In genomic region chr18:10528439-10528838, GRCh38 we compare ENCODE assay signal across 17 cellular contexts. TPM values are rescaled to one million over a fixed set of nuclear protein-coding genes. Genes with fewer than 3 reads are reported as not detected.
A peak's percentile ranks its signal among the peaks of the same experiment; 100 is the strongest.
DNase-seq lines count a peak whose midpoint lies in the region; ATAC-seq, FAIRE-seq and TF ChIP-seq lines count a peak whose summit lies in the region.
"Had no signal": no experiment of that assay in that cellular context is flagged by ENCODE, and none has a peak within 500 bp of the region (broad histone marks: within the 10 kb centered on the region; RNA-seq: fewer than 3 reads in every experiment).

No MANE protein-coding gene starts in this region.

- H3K36me3 Mint-ChIP-seq in activated CD4-positive, alpha-beta T cell treated with anti-CD3 and anti-CD28 coated beads, Interleukin-2, amount 10 ng/mL, durations not matched to agents 24 days and 14 days (ENCODE audit: low read depth) = peaks cover 11% of the 10 kb centered on the region
- no peaks in the 10 kb centered on the region for H3K36me3 Mint-ChIP-seq in neural crest cell (ENCODE audit: low read depth)

- intact Hi-C loops in activated CD4-positive, alpha-beta T cell treated with anti-CD3 and anti-CD28 coated beads, Interleukin-2, amount 10 ng/mL, durations not matched to agents 24 days and 14 days (cut with micrococcal nuclease) = loop anchor here (5.0 to 10.0 kb wide), 5 partner anchors 916 to 1916 kb away; partner anchors contain the start of genes CHMP1B, PPP4R1 and RALBP1
- intact Hi-C loops in OCI-LY7 (cut with micrococcal nuclease; ENCODE audit: unreplicated experiment) = loop anchor here (5.0 to 10.0 kb wide), 2 partner anchors 914 to 1771 kb away; partner anchors contain the start of gene PPP4R1
- intact Hi-C loops in GM12878 (cut with micrococcal nuclease; ENCODE audit: unreplicated experiment) = no loop called here

- CTCF ChIA-PET in OCI-LY7 (lab: Charles Lee; ENCODE audit: unreplicated experiment) (no interaction called here), GM12878 (lab: Yijun Ruan, JAX) (interaction anchor here (1.2 to 2.5 kb wide), 4 partner anchors 8 to 639 kb away, joined by 3 to 9 read pairs (median 6); no protein-coding TSS in a partner anchor)

- H2AFZ ChIP-seq in OCI-LY7 (ENCODE audit: low read length) (no peak overlapping the region), GM12878 (ENCODE audit: control insufficient read depth, low read depth, low read length) (no peak overlapping the region)

- POLR2A ChIA-PET in OCI-LY7 (lab: Charles Lee) (interaction anchor here (0.6 to 1.8 kb wide), 4 partner anchors 10 to 49 kb away, joined by 3 to 7 read pairs (median 4); no protein-coding TSS in a partner anchor), GM12878 (lab: Charles Lee) (no interaction called here)

- no peak for DNase-seq in activated CD4-positive, alpha-beta T cell treated with anti-CD3 and anti-CD28 coated beads, Interleukin-2, amount 10 ng/mL, durations not matched to agents 24 days and 14 days
- no peak for DNase-seq in activated CD4-positive, alpha-beta T cell treated with anti-CD3 and anti-CD28 coated beads, Interleukin-2, amount 50 U/mL, for 4 hours
- DNase-seq in OCI-LY7 (ENCODE audit: low spot score) (no peak), GM12878 (ENCODE audit: low read depth, low spot score) (no peak), neural crest cell (ENCODE audit: low read depth, low spot score) (no peak), mucosa of gallbladder (ENCODE audit: low spot score) (no peak)
- no peak for DNase-seq in activated naive CD4-positive, alpha-beta T cell treated with anti-CD3 and anti-CD28 coated beads, Interleukin-2, amount 50 U/mL, for 16 hours
- DNase-seq: Caco-2; dorsolateral prefrontal cortex; left ventricle myocardium inferior; stimulated activated naive B cell treated with anti-CD40 and anti-IgM and Interleukin-4, amounts not matched to agents 10 μg/mL and 1 μg/mL and 100 μg/mL, for 72 hours had no signal

- no peaks in the 10 kb centered on the region for H3K27me3 ChIP-seq in GM12878 (replicated peaks in 1 of 2; ENCODE audit: control insufficient read depth in 2 of 2, insufficient read depth in 2 of 2, low read length in 1 of 2)
- H3K27me3 ChIP-seq: dorsolateral prefrontal cortex, neutrophil had no signal

- FAIRE-seq in GM12878 (lab: Jason Lieb, UNC) = no peak
- FAIRE-seq: A549, HTR-8/SVneo, urothelium cell line had no signal

- TF ChIP-seq EP300 in GM12878 (IDR thresholded peaks at IDR 0.05; ENCODE audit: borderline replicate concordance in 1 of 2, control insufficient read depth in 1 of 2, low read depth in 2 of 2, low read length in 2 of 2) = no peak

- H3K9me2 ChIP-seq in OCI-LY7 (ENCODE audit: insufficient read depth, low read length) = no peaks in the 10 kb centered on the region

- peak overlapping the region; percentile 20 for H3K4me3 Mint-ChIP-seq in activated CD4-positive, alpha-beta T cell treated with anti-CD3 and anti-CD28 coated beads, Interleukin-2, amount 10 ng/mL, durations not matched to agents 24 days and 14 days
- peak overlapping the region; percentile 75 for H3K4me3 Mint-ChIP-seq in neural crest cell
- H3K4me3 Mint-ChIP-seq: stimulated activated naive B cell treated with anti-CD40 and anti-IgM and Interleukin-4, amounts not matched to agents 10 μg/mL and 1 μg/mL and 100 μg/mL, for 72 hours had no signal

- BruUV-seq in OCI-LY7 (replicated peaks; lab: Mats Ljungman, UMichigan) (no TSS peak), GM12878 (replicated peaks; lab: Mats Ljungman, UMichigan) (no TSS peak)

- ATAC-seq in GM12878 (no peak), HG02938 (IDR thresholded peaks at IDR 0.05; ENCODE audit: unreplicated experiment) (no peak)
- ATAC-seq: A549; stimulated activated naive B cell treated with anti-CD40 and anti-IgM and Interleukin-4, amounts not matched to agents 10 μg/mL and 1 μg/mL and 100 μg/mL, for 72 hours had no signal

- H3K36me3 ChIP-seq in OCI-LY7 (ENCODE audit: insufficient read depth, low read length) = peaks cover 32% of the 10 kb centered on the region
- peaks cover 0 to 2% of the 10 kb centered on the region in 2 experiments; a peak in 1 of 4 replicates for H3K36me3 ChIP-seq in GM12878 (ENCODE audit: control insufficient read depth in 2 of 2, insufficient read depth in 2 of 2, low read length in 1 of 2)
- H3K36me3 ChIP-seq: neutrophil had no signal

- H3K9me3 Mint-ChIP-seq in activated CD4-positive, alpha-beta T cell treated with anti-CD3 and anti-CD28 coated beads, Interleukin-2, amount 10 ng/mL, durations not matched to agents 24 days and 14 days = no peaks in the 10 kb centered on the region
- no peaks in the 10 kb centered on the region for H3K9me3 Mint-ChIP-seq in neural crest cell
- H3K9me3 Mint-ChIP-seq: stimulated activated naive B cell treated with anti-CD40 and anti-IgM and Interleukin-4, amounts not matched to agents 10 μg/mL and 1 μg/mL and 100 μg/mL, for 72 hours had no signal

- H3K4me1 Mint-ChIP-seq in activated CD4-positive, alpha-beta T cell treated with anti-CD3 and anti-CD28 coated beads, Interleukin-2, amount 10 ng/mL, durations not matched to agents 24 days and 14 days = peaks cover 47% of the 10 kb centered on the region
- peaks cover 40% of the 10 kb centered on the region for H3K4me1 Mint-ChIP-seq in neural crest cell

- H3K79me2 ChIP-seq in OCI-LY7 (ENCODE audit: insufficient read depth, low read depth, low read length) (peaks cover 72% of the 10 kb centered on the region), GM12878 (ENCODE audit: control insufficient read depth, insufficient read depth, low read length) (peaks cover 61% of the 10 kb centered on the region)

- TF ChIP-seq POLR2A in GM12878 (IDR thresholded peaks at IDR 0.05; ENCODE audit: low read depth, low read length) = no peak

- H3K9me3 ChIP-seq in OCI-LY7 (ENCODE audit: low read length) (no peaks in the 10 kb centered on the region), GM12878 (replicated peaks; ENCODE audit: control insufficient read depth, insufficient read depth, low read length) (no peaks in the 10 kb centered on the region)
- H3K9me3 ChIP-seq: A549, Caco-2, left ventricle myocardium inferior, neutrophil had no signal

- WGBS in GM12878 (ENCODE audit: insufficient coverage, insufficient replicate concordance, low lambda C conversion rate, missing lambda C conversion rate) = 74% methylated on average over 3 of the region's 3 CpGs

- H3K27ac ChIP-seq in OCI-LY7 (ENCODE audit: low read depth, low read length, poor library complexity, severe bottlenecking) = no peak overlapping the region
- H3K27ac ChIP-seq in GM12878 (ENCODE audit: control insufficient read depth, insufficient read depth) = no peak overlapping the region
- H3K27ac ChIP-seq: A549, dorsolateral prefrontal cortex, left ventricle myocardium inferior, neutrophil, VCaP had no signal

- H3K27me3 Mint-ChIP-seq in activated CD4-positive, alpha-beta T cell treated with anti-CD3 and anti-CD28 coated beads, Interleukin-2, amount 10 ng/mL, durations not matched to agents 24 days and 14 days = no peaks in the 10 kb centered on the region
- H3K27me3 Mint-ChIP-seq in neural crest cell (ENCODE audit: low read depth) = no peaks in the 10 kb centered on the region
- H3K27me3 Mint-ChIP-seq: stimulated activated naive B cell treated with anti-CD40 and anti-IgM and Interleukin-4, amounts not matched to agents 10 μg/mL and 1 μg/mL and 100 μg/mL, for 72 hours had no signal

- SMC1A ChIA-PET in GM12878 (lab: Charles Lee; ENCODE audit: uncharacterized antibody, unreplicated experiment) = interaction anchor here (1.3 kb wide), 1 partner anchor 12 kb away, joined by 4 read pairs; no protein-coding TSS in a partner anchor

- H3K9ac ChIP-seq in GM12878 (ENCODE audit: control insufficient read depth, insufficient read depth, low read length) = no peak overlapping the region

- peak overlapping the region; percentile 22 for H3K4me3 ChIP-seq in OCI-LY7 (ENCODE audit: low read depth, low read length, poor library complexity, severe bottlenecking)
- H3K4me3 ChIP-seq in GM12878 = no peak overlapping the region
- H3K4me3 ChIP-seq: A549, left ventricle myocardium inferior had no signal

- H3K27ac Mint-ChIP-seq in activated CD4-positive, alpha-beta T cell treated with anti-CD3 and anti-CD28 coated beads, Interleukin-2, amount 10 ng/mL, durations not matched to agents 24 days and 14 days = peak overlapping the region; percentile 15
- no peak overlapping the region for H3K27ac Mint-ChIP-seq in neural crest cell (ENCODE audit: unreplicated experiment)
- H3K27ac Mint-ChIP-seq: stimulated activated naive B cell treated with anti-CD40 and anti-IgM and Interleukin-4, amounts not matched to agents 10 μg/mL and 1 μg/mL and 100 μg/mL, for 72 hours had no signal

- TF ChIP-seq CTCF in OCI-LY7 (conservative IDR thresholded peaks at IDR 0.05; ENCODE audit: low read length) (no peak), GM12878 (IDR thresholded peaks at IDR 0.05 in 2 of 3, conservative IDR thresholded peaks at IDR 0.05 in 1 of 3; ENCODE audit: control insufficient read depth in 2 of 3, extremely low read depth in 1 of 3, insufficient read depth in 1 of 3, low read depth in 3 of 3, low read length in 3 of 3) (no peak), neural crest cell (conservative IDR thresholded peaks at IDR 0.05) (no peak)

- H3K4me2 ChIP-seq in OCI-LY7 (ENCODE audit: low read length) = peak overlapping the region; percentile 53
- H3K4me2 ChIP-seq in GM12878 (ENCODE audit: control insufficient read depth, insufficient read depth) = peak overlapping the region; percentile 82

- in situ Hi-C loops in GM12878 (cut with MboI) = no loop called here

- RAD21 ChIA-PET in GM12878 (lab: Charles Lee; ENCODE audit: unreplicated experiment) = interaction anchor here (2.4 kb wide), 1 partner anchor 625 kb away, joined by 7 read pairs; no protein-coding TSS in a partner anchor

- no peak for TF ChIP-seq RAD21 in GM12878 (IDR thresholded peaks at IDR 0.05; ENCODE audit: insufficient read depth, low read depth, low read length)

- H4K20me1 ChIP-seq in OCI-LY7 (ENCODE audit: insufficient read depth, low read length) (peaks cover 32% of the 10 kb centered on the region), GM12878 (ENCODE audit: control insufficient read depth, insufficient read depth) (no peaks in the 10 kb centered on the region)

- H3K4me1 ChIP-seq in OCI-LY7 (ENCODE audit: insufficient read depth, low read length, poor library complexity, severe bottlenecking) (peaks cover 46% of the 10 kb centered on the region), GM12878 (ENCODE audit: control insufficient read depth, insufficient read depth, low read length) (peaks cover 16% of the 10 kb centered on the region)

RNA-seq across cellular contexts. Expression of gene NAPG, which starts 2.6 kb away (rescaled TPM):
- 36.4 and 38.7 TPM in 2 replicates for total RNA-seq in activated CD4-positive, alpha-beta T cell treated with anti-CD3 and anti-CD28 coated beads, Interleukin-2, amount 10 ng/mL, durations not matched to agents 24 days and 14 days
- total RNA-seq in OCI-LY7 (2014; rRNA removed; shearing (Covaris generic)) = 34.6 and 41.4 TPM in 2 replicates
- total RNA-seq in OCI-LY7 (2022) (52.3 and 52.9 TPM in 2 replicates), GM12878 (2014; rRNA removed) (23.2 and 28.1 TPM in 2 replicates), GM12878 (2014; rRNA removed; fragmentation: Illumina TruSeq; extraction: Trizol) (30.4 and 32.7 TPM in 2 replicates), GM12878 (2021) (22.4 and 23.7 TPM in 2 replicates), neural crest cell (21.1 and 23.6 TPM in 2 replicates), mucosa of gallbladder (44.6 TPM)
- total RNA-seq in GM12878 (2013; cell fraction: nucleolus; rRNA removed) = 102 and 107 TPM in 2 replicates
- 9.2 TPM for polyA plus RNA-seq in GM12878 (2011; ENCODE audit: low read depth)
- polyA plus RNA-seq in GM12878 (2011; rRNA removed) (34.8 and 52.2 TPM in 2 replicates), GM12878 (2014; fragmentation: Illumina TruSeq; extraction: Trizol) (22.2 and 30.7 TPM in 2 replicates), GM12878 (2014; fragmentation: Nextera tagmentation; extraction: Ambion mirVana) (10 to 100 TPM; 20.5 to 24.3 TPM), GM12878 (2014; rRNA removed) (14.3 and 20.6 TPM in 2 replicates), GM12878 (2016; fragmentation: Nextera tagmentation; extraction: Ambion mirVana) (10 to 100 TPM; 26.5 to 27.1 TPM)
- 12.0 and 12.3 TPM in 2 replicates for polyA plus RNA-seq in GM12878 (2011; cell fraction: cytosol; rRNA removed)
- polyA plus RNA-seq in GM12878 (2011; cell fraction: nucleus; rRNA removed) = 25.3 and 28.1 TPM in 2 replicates
- 16.4 and 16.5 TPM in 2 replicates for polyA plus RNA-seq in GM12878 (2012)
- 14.5 and 20.4 TPM in 2 replicates for polyA minus RNA-seq in GM12878 (2011; rRNA and poly(A)+ RNA removed)
- 10.3 and 10.8 TPM in 2 replicates for polyA minus RNA-seq in GM12878 (2011; cell fraction: cytosol; rRNA and poly(A)+ RNA removed)
- 17.0 and 28.7 TPM in 2 replicates for polyA minus RNA-seq in GM12878 (2011; cell fraction: nucleus; rRNA and poly(A)+ RNA removed)
